19 cellular contexts compared by ENCODE assay signal in genomic region chr19:37537391-37537947, GRCh38. TPM values are rescaled to one million over a fixed set of nuclear protein-coding genes. Genes with fewer than 3 reads are reported as not detected.
DNase-seq lines count a peak whose midpoint lies in the region; ATAC-seq, FAIRE-seq and TF ChIP-seq lines count a peak whose summit lies in the region.
"Had no signal": no experiment of that assay in that cellular context is flagged by ENCODE, and none has a peak within 500 bp of the region (broad histone marks: within the 10 kb centered on the region; RNA-seq: fewer than 3 reads in every experiment).

No MANE protein-coding gene starts in this region.

- H3K4me1 Mint-ChIP-seq in T-helper 2 cell treated with Interferon-gamma antibody and Interleukin-4, amounts not matched to agents 5 μg/mL and 100 μg/mL, for 36 hours (ENCODE audit: low read depth): no peaks in the 10 kb centered on the region

- H3K27ac ChIP-seq in mammary epithelial cell (ENCODE audit: insufficient read depth, low read depth, low read length) (no peak overlapping the region), breast epithelium (no peak overlapping the region), GM12878 (ENCODE audit: control insufficient read depth, insufficient read depth) (no peak overlapping the region), subcutaneous abdominal adipose tissue (ENCODE audit: low read depth, low read length) (no peak overlapping the region)
- H3K27ac ChIP-seq: C4-2B had no signal

- 95% methylated on average over 7 of the region's 7 CpGs for WGBS in mammary epithelial cell (ENCODE audit: low coverage, missing lambda C conversion rate)
- WGBS in GM12878 (ENCODE audit: insufficient coverage, insufficient replicate concordance, low lambda C conversion rate, missing lambda C conversion rate): 96% methylated on average over 7 of the region's 7 CpGs

- BruUV-seq in mammary epithelial cell (replicated peaks; lab: Mats Ljungman, UMichigan): no TSS peak
- no TSS peak for BruUV-seq in GM12878 (replicated peaks; lab: Mats Ljungman, UMichigan)

- SMC1A ChIA-PET in GM12878 (lab: Charles Lee; ENCODE audit: uncharacterized antibody, unreplicated experiment): no interaction called here

- H3K9ac ChIP-seq in mammary epithelial cell (ENCODE audit: insufficient read depth, low read length) (no peak overlapping the region), GM12878 (ENCODE audit: control insufficient read depth, insufficient read depth, low read length) (no peak overlapping the region), subcutaneous abdominal adipose tissue (ENCODE audit: low read length in 5 of 5) (peak overlapping the region in 1 of 5 donors; percentile 94)

- CTCF ChIA-PET in mammary epithelial cell (lab: Charles Lee; ENCODE audit: low non-redundant PET) (no interaction called here), GM12878 (lab: Yijun Ruan, JAX) (interaction anchor here (0.6 kb wide), 1 partner anchor 10 kb away, joined by 3 read pairs; no protein-coding TSS in a partner anchor)

- H3K4me1 ChIP-seq in mammary epithelial cell (ENCODE audit: insufficient read depth, low read length): no peaks in the 10 kb centered on the region
- no peaks in the 10 kb centered on the region for H3K4me1 ChIP-seq in breast epithelium
- no peaks in the 10 kb centered on the region for H3K4me1 ChIP-seq in GM12878 (ENCODE audit: control insufficient read depth, insufficient read depth, low read length)
- peaks cover 0 to 6% (median 0%) of the 10 kb centered on the region in 5 donors for H3K4me1 ChIP-seq in subcutaneous abdominal adipose tissue (ENCODE audit: control insufficient read depth in 5 of 5, insufficient read depth in 5 of 5, low read length in 5 of 5)
- H3K4me1 ChIP-seq in HAP-1: no peaks in the 10 kb centered on the region
- H3K4me1 ChIP-seq: Caco-2 had no signal

- TF ChIP-seq CTCF in mammary epithelial cell (conservative IDR thresholded peaks at IDR 0.05 in 1 of 2, IDR thresholded peaks at IDR 0.05 in 1 of 2; ENCODE audit: extremely low read depth in 1 of 2, insufficient read depth in 1 of 2, low read depth in 1 of 2, low read length in 2 of 2) (no peak), breast epithelium (IDR thresholded peaks at IDR 0.05) (no peak), GM12878 (IDR thresholded peaks at IDR 0.05 in 2 of 3, conservative IDR thresholded peaks at IDR 0.05 in 1 of 3; ENCODE audit: control insufficient read depth in 2 of 3, extremely low read depth in 1 of 3, insufficient read depth in 1 of 3, low read depth in 3 of 3, low read length in 3 of 3) (no peak), fibroblast of villous mesenchyme (IDR thresholded peaks at IDR 0.05; ENCODE audit: insufficient read depth, low read depth, low read length) (no peak)

- peaks cover 48% of the 10 kb centered on the region for H3K9me3 Mint-ChIP-seq in T-helper 2 cell treated with Interferon-gamma antibody and Interleukin-4, amounts not matched to agents 5 μg/mL and 100 μg/mL, for 36 hours

- POLR2A ChIA-PET in GM12878 (lab: Charles Lee): no interaction called here

- H3K4me3 Mint-ChIP-seq in T-helper 2 cell treated with Interferon-gamma antibody and Interleukin-4, amounts not matched to agents 5 μg/mL and 100 μg/mL, for 36 hours: no peak overlapping the region

- intact Hi-C loops in mammary epithelial cell (cut with micrococcal nuclease): no loop called here
- intact Hi-C loops in breast epithelium (cut with DNase I; ENCODE audit: low total_unique reads): no loop called here
- intact Hi-C loops in GM12878 (cut with micrococcal nuclease; ENCODE audit: unreplicated experiment): no loop called here

- H2AFZ ChIP-seq in mammary epithelial cell (ENCODE audit: low read depth, low read length): no peak overlapping the region
- H2AFZ ChIP-seq in GM12878 (ENCODE audit: control insufficient read depth, low read depth, low read length): no peak overlapping the region

- no peaks in the 10 kb centered on the region for H3K27me3 ChIP-seq in mammary epithelial cell (ENCODE audit: insufficient read depth, low read length)
- no peaks in the 10 kb centered on the region for H3K27me3 ChIP-seq in breast epithelium
- H3K27me3 ChIP-seq in GM12878 (replicated peaks in 1 of 2; ENCODE audit: control insufficient read depth in 2 of 2, insufficient read depth in 2 of 2, low read length in 1 of 2): no peaks in the 10 kb centered on the region
- peaks cover 0 to 3% (median 0%) of the 10 kb centered on the region in 5 donors for H3K27me3 ChIP-seq in subcutaneous abdominal adipose tissue (ENCODE audit: control insufficient read depth in 5 of 5, insufficient read depth in 4 of 5, low read length in 5 of 5)
- no peaks in the 10 kb centered on the region for H3K27me3 ChIP-seq in HAP-1 (ENCODE audit: low read depth)

- dilution Hi-C loops in mammary epithelial cell (cut with HindIII; ENCODE audit: low sequenced_read_pairs): no loop called here

- FAIRE-seq in GM12878 (lab: Jason Lieb, UNC): no peak
- FAIRE-seq: H54, K562 had no signal

- RAD21 ChIA-PET in GM12878 (lab: Charles Lee; ENCODE audit: unreplicated experiment): no interaction called here

- H4K20me1 ChIP-seq in mammary epithelial cell (ENCODE audit: insufficient read depth, low read length) (no peaks in the 10 kb centered on the region), GM12878 (ENCODE audit: control insufficient read depth, insufficient read depth) (no peaks in the 10 kb centered on the region)

- H3K4me3 ChIP-seq in mammary epithelial cell (replicated peaks in 1 of 3; ENCODE audit: insufficient read depth in 1 of 3, low read depth in 2 of 3, low read length in 3 of 3) (no peak overlapping the region), breast epithelium (no peak overlapping the region), GM12878 (no peak overlapping the region), fibroblast of villous mesenchyme (ENCODE audit: low read depth, low read length) (no peak overlapping the region), subcutaneous abdominal adipose tissue (ENCODE audit: low read depth in 1 of 5, low read length in 5 of 5) (peak overlapping the region; percentile 5 to 55 (median 18)), HAP-1 (no peak overlapping the region)
- H3K4me3 ChIP-seq: K562 had no signal

- peak; percentile 3 for DNase-seq in mammary epithelial cell
- no peak for DNase-seq in breast epithelium (ENCODE audit: low spot score in 2 of 2)
- no peak for DNase-seq in GM12878 (ENCODE audit: low read depth, low spot score)
- peak; percentile 1 for DNase-seq in fibroblast of villous mesenchyme (ENCODE audit: low read depth)
- no peak for DNase-seq in HAP-1 (ENCODE audit: low spot score in 2 of 2)
- DNase-seq in T-helper 2 cell treated with Interferon-gamma antibody and Interleukin-4, amounts not matched to agents 5 μg/mL and 100 μg/mL, for 36 hours (ENCODE audit: low spot score): no peak
- DNase-seq: 8988T, Caco-2, GDM1, NCI-H1048, NCI-H2107, NCI-H69, PC-3 had no signal

- in situ Hi-C loops in mammary epithelial cell (cut with MboI; ENCODE audit: low sequenced_read_pairs in 2 of 2) (no loop called here), GM12878 (cut with MboI) (no loop called here), HAP-1 (cut with MboI; ENCODE audit: low sequenced_read_pairs) (no loop called here)

- H3K4me2 ChIP-seq in mammary epithelial cell (ENCODE audit: insufficient read depth, low read depth, low read length) (no peak overlapping the region), GM12878 (ENCODE audit: control insufficient read depth, insufficient read depth) (no peak overlapping the region)

- H3K79me2 ChIP-seq in mammary epithelial cell (ENCODE audit: insufficient read depth, low read length) (no peaks in the 10 kb centered on the region), GM12878 (ENCODE audit: control insufficient read depth, insufficient read depth, low read length) (no peaks in the 10 kb centered on the region)

- H3K27ac Mint-ChIP-seq in T-helper 2 cell treated with Interferon-gamma antibody and Interleukin-4, amounts not matched to agents 5 μg/mL and 100 μg/mL, for 36 hours: no peak overlapping the region

- peaks cover 2% of the 10 kb centered on the region for H3K36me3 ChIP-seq in mammary epithelial cell (ENCODE audit: insufficient read depth, low read length)
- peaks cover 40% of the 10 kb centered on the region for H3K36me3 ChIP-seq in breast epithelium
- H3K36me3 ChIP-seq in GM12878 (ENCODE audit: control insufficient read depth in 2 of 2, insufficient read depth in 2 of 2, low read length in 1 of 2): no peaks in the 10 kb centered on the region
- H3K36me3 ChIP-seq in subcutaneous abdominal adipose tissue (ENCODE audit: control insufficient read depth in 5 of 5, insufficient read depth in 5 of 5, low read length in 5 of 5): peaks cover 14 to 49% (median 30%) of the 10 kb centered on the region in 5 donors
- H3K36me3 ChIP-seq in HAP-1 (replicated peaks): no peaks in the 10 kb centered on the region

- TF ChIP-seq RAD21 in GM12878 (IDR thresholded peaks at IDR 0.05; ENCODE audit: insufficient read depth, low read depth, low read length): no peak

- no peak for TF ChIP-seq POLR2A in breast epithelium (IDR thresholded peaks at IDR 0.05)
- TF ChIP-seq POLR2A in GM12878 (IDR thresholded peaks at IDR 0.05; ENCODE audit: low read depth, low read length): no peak

- H3K27me3 Mint-ChIP-seq in T-helper 2 cell treated with Interferon-gamma antibody and Interleukin-4, amounts not matched to agents 5 μg/mL and 100 μg/mL, for 36 hours (ENCODE audit: low read depth): no peaks in the 10 kb centered on the region

- peaks cover 10% of the 10 kb centered on the region for H3K36me3 Mint-ChIP-seq in T-helper 2 cell treated with Interferon-gamma antibody and Interleukin-4, amounts not matched to agents 5 μg/mL and 100 μg/mL, for 36 hours (ENCODE audit: low read depth)

- ATAC-seq in GM12878: no peak
- ATAC-seq in activated CD4-positive, CD25-positive, alpha-beta regulatory T cell treated with anti-CD3 and anti-CD28 coated beads, Interleukin-2, amount 50 U/mL, for 24 hours: no peak
- ATAC-seq: K562, PC-3 had no signal

- peaks cover 33% of the 10 kb centered on the region for H3K9me3 ChIP-seq in mammary epithelial cell (replicated peaks; ENCODE audit: insufficient read depth, low read length)
- peaks cover 0 to 80% of the 10 kb centered on the region in 2 donors for H3K9me3 ChIP-seq in breast epithelium
- H3K9me3 ChIP-seq in GM12878 (replicated peaks; ENCODE audit: control insufficient read depth, insufficient read depth, low read length): peaks cover 2% of the 10 kb centered on the region; the same call in 2 of the 3 replicates
- peaks cover 37 to 81% (median 64%) of the 10 kb centered on the region in 5 donors for H3K9me3 ChIP-seq in subcutaneous abdominal adipose tissue (ENCODE audit: control insufficient read depth in 5 of 5, low read length in 5 of 5)
- H3K9me3 ChIP-seq in HAP-1: peaks cover 7% of the 10 kb centered on the region

- no peak for TF ChIP-seq EP300 in GM12878 (IDR thresholded peaks at IDR 0.05; ENCODE audit: borderline replicate concordance in 1 of 2, control insufficient read depth in 1 of 2, low read depth in 2 of 2, low read length in 2 of 2)

RNA-seq across cellular contexts. Expression of gene ZNF793, which starts 30.7 kb away (rescaled TPM):
- total RNA-seq in mammary epithelial cell (1 to 10 TPM; 6.0 to 6.2 TPM), breast epithelium (10 to 100 TPM in 1 of 3 donors, 1 to 10 TPM in 2; 1.3 to 10.2 (median 7.2) TPM), GM12878 (2014; rRNA removed) (0.27 and 0.28 TPM in 2 replicates), GM12878 (2014; rRNA removed; fragmentation: Illumina TruSeq; extraction: Trizol) (0.31 and 0.32 TPM in 2 replicates), GM12878 (2021) (0.56 and 0.62 TPM in 2 replicates), fibroblast of villous mesenchyme (0.64 and 2.6 TPM in 2 replicates)
- polyA plus RNA-seq in mammary epithelial cell (1.6 TPM), GM12878 (2011; rRNA removed) (0.99 and 1.1 TPM in 2 replicates), GM12878 (2014; fragmentation: Illumina TruSeq; extraction: Trizol) (0.35 and 1.4 TPM in 2 replicates), GM12878 (2014; fragmentation: Nextera tagmentation; extraction: Ambion mirVana) (under 1 TPM; 0.10 to 0.15 TPM), GM12878 (2014; rRNA removed) (0.27 and 0.61 TPM in 2 replicates), GM12878 (2016; fragmentation: Nextera tagmentation; extraction: Ambion mirVana) (under 1 TPM; 0.23 to 0.51 TPM)
- 1.2 TPM for polyA minus RNA-seq in mammary epithelial cell
- total RNA-seq in GM12878 (2013; cell fraction: nucleolus; rRNA removed): 4.2 and 5.1 TPM in 2 replicates
- 0.88 TPM for polyA plus RNA-seq in GM12878 (2011; ENCODE audit: low read depth)
- polyA plus RNA-seq in GM12878 (2011; cell fraction: cytosol; rRNA removed): 0.43 and 0.87 TPM in 2 replicates
- 1.3 and 1.6 TPM in 2 replicates for polyA plus RNA-seq in GM12878 (2011; cell fraction: nucleus; rRNA removed)
- polyA plus RNA-seq in GM12878 (2012): 0.91 and 1.3 TPM in 2 replicates
- polyA minus RNA-seq in GM12878 (2011; rRNA and poly(A)+ RNA removed): 0.88 and 0.98 TPM in 2 replicates
- polyA minus RNA-seq in GM12878 (2011; cell fraction: cytosol; rRNA and poly(A)+ RNA removed): 1.4 TPM in 1 of 2 replicates, not detected in the other
- polyA minus RNA-seq in GM12878 (2011; cell fraction: nucleus; rRNA and poly(A)+ RNA removed): 0.60 and 1.2 TPM in 2 replicates
- total RNA-seq: Caco-2, PC-3 had no signal

RNA-seq across cellular contexts. Expression of gene ZNF571, which starts 57.1 kb away (rescaled TPM):
- total RNA-seq in mammary epithelial cell: 1 to 10 TPM; 3.8 to 5.3 TPM
- 0.84 TPM for polyA plus RNA-seq in mammary epithelial cell
- 0.10 TPM for polyA minus RNA-seq in mammary epithelial cell
- 10 to 100 TPM in 1 of 3 donors, 1 to 10 TPM in 2; 5.3 to 12.6 (median 9.2) TPM for total RNA-seq in breast epithelium
- total RNA-seq in GM12878 (2013; cell fraction: nucleolus; rRNA removed): 7.1 and 16.7 TPM in 2 replicates
- total RNA-seq in GM12878 (2014; rRNA removed): 0.22 and 0.34 TPM in 2 replicates
- 0.45 and 0.51 TPM in 2 replicates for total RNA-seq in GM12878 (2014; rRNA removed; fragmentation: Illumina TruSeq; extraction: Trizol)
- 0.38 and 0.56 TPM in 2 replicates for total RNA-seq in GM12878 (2021)
- polyA plus RNA-seq in GM12878 (2011; ENCODE audit: low read depth): 0.38 TPM
- 1.5 and 4.6 TPM in 2 replicates for polyA plus RNA-seq in GM12878 (2011; rRNA removed)
- 0.52 and 1.7 TPM in 2 replicates for polyA plus RNA-seq in GM12878 (2011; cell fraction: cytosol; rRNA removed)
- 2.1 and 2.9 TPM in 2 replicates for polyA plus RNA-seq in GM12878 (2011; cell fraction: nucleus; rRNA removed)
- polyA plus RNA-seq in GM12878 (2012): 0.92 and 1.2 TPM in 2 replicates
- polyA plus RNA-seq in GM12878 (2014; fragmentation: Illumina TruSeq; extraction: Trizol): 0.38 and 0.44 TPM in 2 replicates
- under 1 TPM; 0.27 to 0.92 TPM for polyA plus RNA-seq in GM12878 (2014; fragmentation: Nextera tagmentation; extraction: Ambion mirVana)
- 0.19 and 0.46 TPM in 2 replicates for polyA plus RNA-seq in GM12878 (2014; rRNA removed)
- under 1 TPM; 0.57 to 0.99 TPM for polyA plus RNA-seq in GM12878 (2016; fragmentation: Nextera tagmentation; extraction: Ambion mirVana)
- 1.8 and 2.0 TPM in 2 replicates for polyA minus RNA-seq in GM12878 (2011; rRNA and poly(A)+ RNA removed)
- 0.52 and 0.53 TPM in 2 replicates for polyA minus RNA-seq in GM12878 (2011; cell fraction: cytosol; rRNA and poly(A)+ RNA removed)
- polyA minus RNA-seq in GM12878 (2011; cell fraction: nucleus; rRNA and poly(A)+ RNA removed): 2.1 and 3.4 TPM in 2 replicates
- total RNA-seq in fibroblast of villous mesenchyme: 1.6 and 2.6 TPM in 2 replicates

RNA-seq across cellular contexts. Expression of gene ZNF540, which starts 57.2 kb away (rescaled TPM):
- total RNA-seq in mammary epithelial cell: 1 to 10 TPM in 1 of 2 donors, under 1 TPM in 1; 0.73 to 1.5 TPM
- polyA plus RNA-seq in mammary epithelial cell: 0.34 TPM
- not detected for polyA minus RNA-seq in mammary epithelial cell
- total RNA-seq in breast epithelium: 1 to 10 TPM; 1.8 to 9.7 (median 6.6) TPM
- 4.9 and 5.9 TPM in 2 replicates for total RNA-seq in GM12878 (2013; cell fraction: nucleolus; rRNA removed)
- 0.17 and 0.38 TPM in 2 replicates for total RNA-seq in GM12878 (2014; rRNA removed)
- 0.18 and 0.41 TPM in 2 replicates for total RNA-seq in GM12878 (2014; rRNA removed; fragmentation: Illumina TruSeq; extraction: Trizol)
- 0.21 TPM in 1 of 2 replicates, not detected in the other for total RNA-seq in GM12878 (2021)
- 0.31 TPM for polyA plus RNA-seq in GM12878 (2011; ENCODE audit: low read depth)
- 2.3 and 3.4 TPM in 2 replicates for polyA plus RNA-seq in GM12878 (2011; rRNA removed)
- polyA plus RNA-seq in GM12878 (2011; cell fraction: cytosol; rRNA removed): 1.3 and 1.6 TPM in 2 replicates
- 2.5 and 4.3 TPM in 2 replicates for polyA plus RNA-seq in GM12878 (2011; cell fraction: nucleus; rRNA removed)
- 0.43 and 0.74 TPM in 2 replicates for polyA plus RNA-seq in GM12878 (2012)
- 0.24 and 0.31 TPM in 2 replicates for polyA plus RNA-seq in GM12878 (2014; fragmentation: Illumina TruSeq; extraction: Trizol)
- polyA plus RNA-seq in GM12878 (2014; fragmentation: Nextera tagmentation; extraction: Ambion mirVana): 1 to 10 TPM in 1 of 2 experiments, under 1 TPM in 1; 0.60 to 1.3 TPM
- polyA plus RNA-seq in GM12878 (2014; rRNA removed): 0.24 and 0.60 TPM in 2 replicates
- polyA plus RNA-seq in GM12878 (2016; fragmentation: Nextera tagmentation; extraction: Ambion mirVana): under 1 TPM; 0.54 to 0.76 TPM
- 0.93 and 1.7 TPM in 2 replicates for polyA minus RNA-seq in GM12878 (2011; rRNA and poly(A)+ RNA removed)
- not detected in 2 replicates for polyA minus RNA-seq in GM12878 (2011; cell fraction: cytosol; rRNA and poly(A)+ RNA removed)
- polyA minus RNA-seq in GM12878 (2011; cell fraction: nucleus; rRNA and poly(A)+ RNA removed): 0.57 and 1.3 TPM in 2 replicates
- 0.32 and 0.86 TPM in 2 replicates for total RNA-seq in fibroblast of villous mesenchyme
- total RNA-seq: HT1080 had no signal

Comparison
In these comparisons a context has a peak if more than half of its experiments do, and no peak if none do; other contexts are left out.
1. DNase-seq: peak in mammary epithelial cell (single experiment) and fibroblast of villous mesenchyme (single experiment); none in breast epithelium (0 of 2), GM12878 (single experiment), HAP-1 (0 of 2) and T-helper 2 cell treated with Interferon-gamma antibody and Interleukin-4, amounts not matched to agents 5 μg/mL and 100 μg/mL, for 36 hours (single experiment).
2. H3K4me3 ChIP-seq: peak in subcutaneous abdominal adipose tissue (5 of 5); none in mammary epithelial cell (0 of 3), breast epithelium (0 of 3), GM12878 (single experiment), fibroblast of villous mesenchyme (single experiment) and HAP-1 (single experiment).